25 cellular contexts compared by ENCODE assay signal in the genomic region with DNA sequence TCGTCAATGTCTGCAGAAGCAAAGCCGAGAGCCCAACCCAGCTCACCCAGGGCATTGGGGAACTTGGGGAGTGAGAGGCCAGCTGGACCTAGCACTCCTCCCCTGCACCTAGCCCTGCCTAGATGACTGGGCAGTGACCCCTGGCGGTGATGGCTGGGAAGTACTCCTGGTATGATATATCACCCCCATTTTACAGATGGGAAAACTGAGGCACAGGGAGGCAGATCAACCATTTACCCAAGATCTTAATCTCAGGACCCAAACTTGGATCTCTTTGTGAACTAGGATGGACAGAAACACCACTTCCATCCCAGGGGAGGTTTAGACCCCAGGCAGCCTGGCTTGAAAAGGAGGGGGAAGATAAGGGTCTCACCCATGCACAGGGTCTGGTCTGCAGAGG. TPM values are rescaled to one million over a fixed set of nuclear protein-coding genes. Genes with fewer than 3 reads are reported as not detected.
DNase-seq lines count a peak whose midpoint lies in the region; ATAC-seq and TF ChIP-seq lines count a peak whose summit lies in the region.
"Had no signal": no experiment of that assay in that cellular context is flagged by ENCODE, and none has a peak within 500 bp of the region (broad histone marks: within the 10 kb centered on the region; RNA-seq: fewer than 3 reads in every experiment).

No MANE protein-coding gene starts in this region.

- no peak overlapping the region for H3K27ac Mint-ChIP-seq in GM23338
- H3K27ac Mint-ChIP-seq: activated CD4-positive, alpha-beta T cell treated with anti-CD3 and anti-CD28 coated beads, Interleukin-2, amount 10 ng/mL, durations not matched to agents 24 days and 14 days; activated naive CD8-positive, alpha-beta T cell treated with anti-CD3 and anti-CD28 coated beads, Interleukin-2, amount 50 U/mL, for 24 hours; T-helper 1 cell treated with Interleukin-12 subunit alpha and Interleukin-12 subunit beta and Interleukin-4 antibody, amounts not matched to agents 30 μg/mL and 1 μg/mL, for 36 hours had no signal

- H3K36me3 ChIP-seq in GM23338 (ENCODE audit: insufficient read depth): peaks cover 17% of the 10 kb centered on the region
- H3K36me3 ChIP-seq: esophagus squamous epithelium, gastroesophageal sphincter, suprapubic skin had no signal

- H2AFZ ChIP-seq in GM23338: no peak overlapping the region

- no peaks in the 10 kb centered on the region for H3K4me1 ChIP-seq in GM23338 (ENCODE audit: insufficient read depth)
- H3K4me1 ChIP-seq: body of pancreas, esophagus squamous epithelium, gastroesophageal sphincter, suprapubic skin had no signal

- no peaks in the 10 kb centered on the region for H3K4me1 Mint-ChIP-seq in GM23338
- H3K4me1 Mint-ChIP-seq: activated CD4-positive, alpha-beta T cell treated with anti-CD3 and anti-CD28 coated beads, Interleukin-2, amount 10 ng/mL, durations not matched to agents 24 days and 14 days; activated naive CD8-positive, alpha-beta T cell treated with anti-CD3 and anti-CD28 coated beads, Interleukin-2, amount 50 U/mL, for 24 hours had no signal

- ATAC-seq in GM23338 (no peak), GM18505 (IDR thresholded peaks at IDR 0.05; ENCODE audit: unreplicated experiment) (no peak), GM18868 (IDR thresholded peaks at IDR 0.05; ENCODE audit: unreplicated experiment) (no peak)
- ATAC-seq: activated naive CD8-positive, alpha-beta T cell treated with anti-CD3 and anti-CD28 coated beads, Interleukin-2, amount 50 U/mL, for 24 hours; body of pancreas; gastroesophageal sphincter; HCT116; left ventricle myocardium superior had no signal

- H3K4me3 ChIP-seq in GM23338: no peak overlapping the region
- H3K4me3 ChIP-seq: body of pancreas, esophagus squamous epithelium, gastroesophageal sphincter, suprapubic skin had no signal

- H3K27me3 Mint-ChIP-seq in GM23338 (ENCODE audit: insufficient read depth, low read depth, poor library complexity): peaks cover 5% of the 10 kb centered on the region
- H3K27me3 Mint-ChIP-seq: activated CD4-positive, alpha-beta T cell treated with anti-CD3 and anti-CD28 coated beads, Interleukin-2, amount 10 ng/mL, durations not matched to agents 24 days and 14 days had no signal

- H3K27ac ChIP-seq in GM23338 (ENCODE audit: low read depth): no peak overlapping the region
- H3K27ac ChIP-seq: body of pancreas, esophagus squamous epithelium, gastroesophageal sphincter, suprapubic skin had no signal

- peaks cover 68% of the 10 kb centered on the region for H3K36me3 Mint-ChIP-seq in GM23338 (ENCODE audit: low read depth)

- TF ChIP-seq CTCF in GM23338 (conservative IDR thresholded peaks at IDR 0.05; ENCODE audit: low read depth in 2 of 2): peak; percentile 35 to 47; a peak in 3 of 4 replicates

- TF ChIP-seq POLR2A in erythroblast (IDR thresholded peaks at IDR 0.05; ENCODE audit: low read length) (no peak), GM18505 (IDR thresholded peaks at IDR 0.05; ENCODE audit: borderline replicate concordance, extremely low read depth, insufficient read depth, insufficient read length) (no peak)

- no peak overlapping the region for H3K4me2 ChIP-seq in GM23338

- no peaks in the 10 kb centered on the region for H3K27me3 ChIP-seq in GM23338 (ENCODE audit: insufficient read depth)
- H3K27me3 ChIP-seq: body of pancreas, suprapubic skin had no signal

- H4K20me1 ChIP-seq in GM23338 (replicated peaks; ENCODE audit: insufficient read depth): no peaks in the 10 kb centered on the region

- DNase-seq in D341Med (ENCODE audit: low spot score) (peak; percentile 14), GM23338 (ENCODE audit: low spot score) (peak; percentile 21), OCI-M1 (lab: John Stamatoyannopoulos, UW) (peak; percentile 30), erythroblast (lab: John Stamatoyannopoulos, UW) (peak; percentile 19 to 25)
- DNase-seq in stimulated activated naive CD4-positive, alpha-beta T cell (lab: John Stamatoyannopoulos, UW): no peak
- DNase-seq in activated CD8-positive, alpha-beta memory T cell treated with anti-CD3 and anti-CD28 coated beads for 24 hours: no peak
- DNase-seq: activated CD4-positive, alpha-beta T cell treated with anti-CD3 and anti-CD28 coated beads, Interleukin-2, amount 10 ng/mL, durations not matched to agents 24 days and 14 days; activated naive CD8-positive, alpha-beta T cell treated with anti-CD3 and anti-CD28 coated beads, Interleukin-2, amount 50 U/mL, for 24 hours; body of pancreas; effector CD8-positive, alpha-beta T cell; esophagus squamous epithelium; left ventricle myocardium superior; NCI-H1417; NCI-H2081 treated with DMSO at 0.1 percent for 48 hours; NCI-H446 had no signal

- no peaks in the 10 kb centered on the region for H3K9me2 ChIP-seq in GM23338 (ENCODE audit: insufficient read depth)

- H3K9me3 Mint-ChIP-seq in GM23338: peaks cover 24% of the 10 kb centered on the region

- H3K4me3 Mint-ChIP-seq in GM23338: no peak overlapping the region
- H3K4me3 Mint-ChIP-seq: activated CD4-positive, alpha-beta T cell treated with anti-CD3 and anti-CD28 coated beads, Interleukin-2, amount 10 ng/mL, durations not matched to agents 24 days and 14 days; activated naive CD8-positive, alpha-beta T cell treated with anti-CD3 and anti-CD28 coated beads, Interleukin-2, amount 50 U/mL, for 24 hours; T-helper 1 cell treated with Interleukin-12 subunit alpha and Interleukin-12 subunit beta and Interleukin-4 antibody, amounts not matched to agents 30 μg/mL and 1 μg/mL, for 36 hours had no signal

- no peaks in the 10 kb centered on the region for H3K79me2 ChIP-seq in GM23338 (replicated peaks; ENCODE audit: insufficient read depth)

- no peaks in the 10 kb centered on the region for H3F3A ChIP-seq in GM23338 (replicated peaks; ENCODE audit: low read depth)

TF ChIP-seq in GM23338, 12 proteins besides CTCF, POLR2A, EP300 and RAD21 (continues in another document):
- no peak for TF ChIP-seq EZH2phosphoT487 (IDR thresholded peaks at IDR 0.05; ENCODE audit: unreplicated experiment)
- TF ChIP-seq, protein P1, sequence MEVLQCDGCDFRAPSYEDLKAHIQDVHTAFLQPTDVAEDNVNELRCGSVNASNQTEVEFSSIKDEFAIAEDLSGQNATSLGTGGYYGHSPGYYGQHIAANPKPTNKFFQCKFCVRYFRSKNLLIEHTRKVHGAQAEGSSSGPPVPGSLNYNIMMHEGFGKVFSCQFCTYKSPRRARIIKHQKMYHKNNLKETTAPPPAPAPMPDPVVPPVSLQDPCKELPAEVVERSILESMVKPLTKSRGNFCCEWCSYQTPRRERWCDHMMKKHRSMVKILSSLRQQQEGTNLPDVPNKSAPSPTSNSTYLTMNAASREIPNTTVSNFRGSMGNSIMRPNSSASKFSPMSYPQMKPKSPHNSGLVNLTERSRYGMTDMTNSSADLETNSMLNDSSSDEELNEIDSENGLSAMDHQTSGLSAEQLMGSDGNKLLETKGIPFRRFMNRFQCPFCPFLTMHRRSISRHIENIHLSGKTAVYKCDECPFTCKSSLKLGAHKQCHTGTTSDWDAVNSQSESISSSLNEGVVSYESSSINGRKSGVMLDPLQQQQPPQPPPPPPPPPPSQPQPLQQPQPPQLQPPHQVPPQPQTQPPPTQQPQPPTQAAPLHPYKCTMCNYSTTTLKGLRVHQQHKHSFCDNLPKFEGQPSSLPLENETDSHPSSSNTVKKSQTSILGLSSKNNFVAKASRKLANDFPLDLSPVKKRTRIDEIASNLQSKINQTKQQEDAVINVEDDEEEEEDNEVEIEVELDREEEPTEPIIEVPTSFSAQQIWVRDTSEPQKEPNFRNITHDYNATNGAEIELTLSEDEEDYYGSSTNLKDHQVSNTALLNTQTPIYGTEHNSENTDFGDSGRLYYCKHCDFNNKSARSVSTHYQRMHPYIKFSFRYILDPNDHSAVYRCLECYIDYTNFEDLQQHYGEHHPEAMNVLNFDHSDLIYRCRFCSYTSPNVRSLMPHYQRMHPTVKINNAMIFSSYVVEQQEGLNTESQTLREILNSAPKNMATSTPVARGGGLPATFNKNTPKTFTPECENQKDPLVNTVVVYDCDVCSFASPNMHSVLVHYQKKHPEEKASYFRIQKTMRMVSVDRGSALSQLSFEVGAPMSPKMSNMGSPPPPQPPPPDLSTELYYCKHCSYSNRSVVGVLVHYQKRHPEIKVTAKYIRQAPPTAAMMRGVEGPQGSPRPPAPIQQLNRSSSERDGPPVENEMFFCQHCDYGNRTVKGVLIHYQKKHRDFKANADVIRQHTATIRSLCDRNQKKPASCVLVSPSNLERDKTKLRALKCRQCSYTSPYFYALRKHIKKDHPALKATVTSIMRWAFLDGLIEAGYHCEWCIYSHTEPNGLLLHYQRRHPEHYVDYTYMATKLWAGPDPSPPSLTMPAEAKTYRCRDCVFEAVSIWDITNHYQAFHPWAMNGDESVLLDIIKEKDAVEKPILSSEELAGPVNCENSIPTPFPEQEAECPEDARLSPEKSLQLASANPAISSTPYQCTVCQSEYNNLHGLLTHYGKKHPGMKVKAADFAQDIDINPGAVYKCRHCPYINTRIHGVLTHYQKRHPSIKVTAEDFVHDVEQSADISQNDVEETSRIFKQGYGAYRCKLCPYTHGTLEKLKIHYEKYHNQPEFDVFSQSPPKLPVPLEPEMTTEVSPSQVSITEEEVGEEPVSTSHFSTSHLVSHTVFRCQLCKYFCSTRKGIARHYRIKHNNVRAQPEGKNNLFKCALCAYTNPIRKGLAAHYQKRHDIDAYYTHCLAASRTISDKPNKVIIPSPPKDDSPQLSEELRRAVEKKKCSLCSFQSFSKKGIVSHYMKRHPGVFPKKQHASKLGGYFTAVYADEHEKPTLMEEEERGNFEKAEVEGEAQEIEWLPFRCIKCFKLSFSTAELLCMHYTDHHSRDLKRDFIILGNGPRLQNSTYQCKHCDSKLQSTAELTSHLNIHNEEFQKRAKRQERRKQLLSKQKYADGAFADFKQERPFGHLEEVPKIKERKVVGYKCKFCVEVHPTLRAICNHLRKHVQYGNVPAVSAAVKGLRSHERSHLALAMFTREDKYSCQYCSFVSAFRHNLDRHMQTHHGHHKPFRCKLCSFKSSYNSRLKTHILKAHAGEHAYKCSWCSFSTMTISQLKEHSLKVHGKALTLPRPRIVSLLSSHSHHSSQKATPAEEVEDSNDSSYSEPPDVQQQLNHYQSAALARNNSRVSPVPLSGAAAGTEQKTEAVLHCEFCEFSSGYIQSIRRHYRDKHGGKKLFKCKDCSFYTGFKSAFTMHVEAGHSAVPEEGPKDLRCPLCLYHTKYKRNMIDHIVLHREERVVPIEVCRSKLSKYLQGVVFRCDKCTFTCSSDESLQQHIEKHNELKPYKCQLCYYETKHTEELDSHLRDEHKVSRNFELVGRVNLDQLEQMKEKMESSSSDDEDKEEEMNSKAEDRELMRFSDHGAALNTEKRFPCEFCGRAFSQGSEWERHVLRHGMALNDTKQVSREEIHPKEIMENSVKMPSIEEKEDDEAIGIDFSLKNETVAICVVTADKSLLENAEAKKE (CRISPR knock-in tag; IDR thresholded peaks at IDR 0.05): no peak
- TF ChIP-seq JUNB (IDR thresholded peaks at IDR 0.05; ENCODE audit: unreplicated experiment): no peak
- no peak for TF ChIP-seq ZNF114 (CRISPR knock-in tag; IDR thresholded peaks at IDR 0.05)
- TF ChIP-seq NANOG (IDR thresholded peaks at IDR 0.05; ENCODE audit: borderline replicate concordance): no peak

RNA-seq across cellular contexts. Expression of a gene that starts 43.5 kb away (rescaled TPM):
- 0.52 TPM in 1 of 2 replicates, not detected in the other for total RNA-seq in GM23338 (2014; rRNA removed; shearing (Covaris generic))
- polyA plus RNA-seq in GM23338 (2016; fragmentation: Nextera tagmentation; extraction: Ambion mirVana): 0.73 and 0.97 TPM in 2 replicates
- total RNA-seq: activated CD4-positive, alpha-beta T cell treated with anti-CD3 and anti-CD28 coated beads, Interleukin-2, amount 10 ng/mL, durations not matched to agents 24 days and 14 days; body of pancreas; esophagus squamous epithelium; gastroesophageal sphincter; HT1080; left ventricle myocardium superior; LHCN-M2; mucosa of gallbladder; SK-MEL-5; suprapubic skin had no signal

RNA-seq across cellular contexts. Expression of a gene that starts 53.3 kb away (rescaled TPM):
- 34.7 and 54.5 TPM in 2 replicates for total RNA-seq in GM23338 (2014; rRNA removed; shearing (Covaris generic))
- polyA plus RNA-seq in GM23338 (2016; fragmentation: Nextera tagmentation; extraction: Ambion mirVana): 7.7 and 8.5 TPM in 2 replicates
- total RNA-seq: activated CD4-positive, alpha-beta T cell treated with anti-CD3 and anti-CD28 coated beads, Interleukin-2, amount 10 ng/mL, durations not matched to agents 24 days and 14 days; HT1080; left ventricle myocardium superior; LHCN-M2; SK-MEL-5 had no signal

Comparison
In these comparisons a context has a peak if more than half of its experiments do, and no peak if none do; other contexts are left out.
1. DNase-seq: peak in D341Med (single experiment), GM23338 (single experiment), OCI-M1 (single experiment) and erythroblast (2 of 2); none in stimulated activated naive CD4-positive, alpha-beta T cell (0 of 6) and activated CD8-positive, alpha-beta memory T cell treated with anti-CD3 and anti-CD28 coated beads for 24 hours (single experiment).